ENCODE assay signal across 8 cellular contexts in genomic region chr1:21280011-21280471, GRCh38. TPM values are rescaled to one million over a fixed set of nuclear protein-coding genes. Genes with fewer than 3 reads are reported as not detected.
DNase-seq lines count a peak whose midpoint lies in the region; ATAC-seq and TF ChIP-seq lines count a peak whose summit lies in the region.

No MANE protein-coding gene starts in this region.

- H3K9me3 Mint-ChIP-seq in effector memory CD8-positive, alpha-beta T cell, result no peaks in the 10 kb centered on the region
- H3K9me3 Mint-ChIP-seq in naive thymus-derived CD8-positive, alpha-beta T cell, result no peaks in the 10 kb centered on the region

- H3K4me3 ChIP-seq in Peyer's patch, result peak overlapping the region in 1 of 4 donors; percentile 1

- peak; percentile 47 for ATAC-seq in effector memory CD8-positive, alpha-beta T cell (replicated peaks)
- peak; percentile 57 to 73 for ATAC-seq in naive thymus-derived CD8-positive, alpha-beta T cell
- no peak for ATAC-seq in HG02852 (IDR thresholded peaks at IDR 0.05; ENCODE audit: unreplicated experiment)

- H3K27me3 Mint-ChIP-seq in effector memory CD8-positive, alpha-beta T cell, result no peaks in the 10 kb centered on the region
- H3K27me3 Mint-ChIP-seq in naive thymus-derived CD8-positive, alpha-beta T cell, result no peaks in the 10 kb centered on the region

- no peak for TF ChIP-seq CTCF in Peyer's patch (IDR thresholded peaks at IDR 0.05)

- DNase-seq in AG08395 (ENCODE audit: low spot score), result peak; percentile 47
- DNase-seq in Peyer's patch, result no peak
- no peak for DNase-seq in effector memory CD8-positive, alpha-beta T cell
- peak in 3 of 10 donors; percentile 14 to 19 (median 15) for DNase-seq in naive thymus-derived CD8-positive, alpha-beta T cell
- DNase-seq in H4 (ENCODE audit: low spot score), result no peak
- DNase-seq in LoVo (ENCODE audit: low spot score), result no peak
- DNase-seq in occipital lobe (lab: John Stamatoyannopoulos, UW), result no peak

- H3K36me3 ChIP-seq in Peyer's patch, result peaks cover 0 to 17% (median 0%) of the 10 kb centered on the region in 3 donors

- peak overlapping the region; percentile 72 to 75 for H3K4me3 Mint-ChIP-seq in effector memory CD8-positive, alpha-beta T cell
- H3K4me3 Mint-ChIP-seq in naive thymus-derived CD8-positive, alpha-beta T cell, result peak overlapping the region; percentile 46 to 87 (median 76)

- POLR2A ChIA-PET in naive thymus-derived CD8-positive, alpha-beta T cell (lab: Charles Lee), result interaction anchor here (0.6 to 5.1 kb wide), 10 partner anchors 9 to 65 kb away, joined by 3 to 70 read pairs (median 5); partner anchors contain the start of gene ECE1

- peaks cover 30 to 33% of the 10 kb centered on the region in 2 donors for H3K4me1 Mint-ChIP-seq in effector memory CD8-positive, alpha-beta T cell (ENCODE audit: low read depth in 2 of 2)
- H3K4me1 Mint-ChIP-seq in naive thymus-derived CD8-positive, alpha-beta T cell, result peaks cover 19 to 56% (median 46%) of the 10 kb centered on the region in 4 donors

- no peaks in the 10 kb centered on the region for H3K27me3 ChIP-seq in Peyer's patch

- H3K4me1 ChIP-seq in Peyer's patch, result peaks cover 0 to 21% (median 13%) of the 10 kb centered on the region in 4 donors

- H3K9me3 ChIP-seq in Peyer's patch, result no peaks in the 10 kb centered on the region

- H3K27ac ChIP-seq in Peyer's patch, result peak overlapping the region; percentile 38 to 76 (median 72)

- H3K27ac Mint-ChIP-seq in effector memory CD8-positive, alpha-beta T cell, result peak overlapping the region; percentile 89 to 97
- H3K27ac Mint-ChIP-seq in naive thymus-derived CD8-positive, alpha-beta T cell, result peak overlapping the region; percentile 89 to 97 (median 95)

- H3K36me3 Mint-ChIP-seq in effector memory CD8-positive, alpha-beta T cell (ENCODE audit: insufficient read depth), result peaks cover 28% of the 10 kb centered on the region
- peaks cover 0 to 29% (median 6%) of the 10 kb centered on the region in 3 donors for H3K36me3 Mint-ChIP-seq in naive thymus-derived CD8-positive, alpha-beta T cell

- TF ChIP-seq POLR2A in Peyer's patch (IDR thresholded peaks at IDR 0.05), result no peak

RNA-seq across cellular contexts. Expression of gene ECE1, which starts 10.2 kb away (rescaled TPM):
- total RNA-seq in Peyer's patch (100 to 1,000 TPM; 105 to 122 (median 112) TPM), occipital lobe (9.5 TPM)
- 10 to 100 TPM; 51.7 to 53.6 TPM for total RNA-seq in naive thymus-derived CD8-positive, alpha-beta T cell
- polyA plus RNA-seq in naive thymus-derived CD8-positive, alpha-beta T cell, result 10 to 100 TPM in 2 of 3 donors, 1 to 10 TPM in 1; 9.1 to 37.3 (median 20.5) TPM
- 55.2 and 64.7 TPM in 2 replicates for total RNA-seq in H4 (2014; rRNA removed; shearing (Covaris generic))
